In the genomic region with DNA sequence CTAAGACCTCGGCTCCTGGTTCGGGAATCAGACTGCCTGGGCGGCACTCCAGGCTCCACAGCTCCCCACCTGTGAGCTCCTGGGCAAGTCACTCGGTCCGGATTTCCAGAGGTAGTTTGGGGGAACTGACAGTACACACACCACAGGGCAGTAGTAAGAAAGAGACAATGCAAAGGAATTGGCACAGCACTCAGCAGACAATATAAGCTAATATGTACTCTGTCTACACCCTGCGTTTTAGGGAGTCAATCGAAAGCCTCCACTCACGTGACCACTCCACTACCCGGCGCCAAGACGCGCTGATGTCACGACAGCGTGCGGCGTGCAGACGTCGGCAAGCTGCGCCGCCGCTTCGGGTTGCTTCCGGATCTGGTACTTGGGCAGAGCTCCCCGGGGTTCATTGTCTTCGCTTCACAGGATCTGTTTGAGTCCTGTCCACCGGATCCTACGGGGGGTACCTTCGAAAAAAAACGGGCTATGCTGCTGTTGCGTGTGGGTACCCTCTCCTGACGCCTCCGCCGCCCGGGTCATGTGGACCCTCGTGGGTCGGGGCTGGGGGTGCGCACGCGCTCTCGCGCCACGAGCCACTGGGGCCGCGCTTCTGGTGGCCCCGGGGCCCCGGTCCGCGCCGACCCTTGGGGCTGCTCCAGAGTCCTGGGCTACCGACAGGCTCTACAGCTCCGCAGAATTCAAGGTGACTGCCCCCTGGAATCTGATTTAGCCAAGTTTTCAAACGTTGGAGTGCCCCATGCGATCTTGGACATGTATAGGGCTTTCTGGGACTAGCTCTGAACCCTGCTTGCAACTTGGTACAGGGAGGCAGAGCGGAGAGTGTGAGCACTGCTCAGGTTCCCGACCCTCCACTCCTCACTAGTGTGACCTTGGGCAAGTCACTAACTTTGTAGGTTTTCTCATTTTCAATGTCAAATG, we compare ENCODE assay signal across 8 cellular contexts. TPM values are rescaled to one million over a fixed set of nuclear protein-coding genes. Genes with fewer than 3 reads are reported as not detected.
DNase-seq lines count a peak whose midpoint lies in the region; ATAC-seq and TF ChIP-seq lines count a peak whose summit lies in the region.

A gene with protein sequence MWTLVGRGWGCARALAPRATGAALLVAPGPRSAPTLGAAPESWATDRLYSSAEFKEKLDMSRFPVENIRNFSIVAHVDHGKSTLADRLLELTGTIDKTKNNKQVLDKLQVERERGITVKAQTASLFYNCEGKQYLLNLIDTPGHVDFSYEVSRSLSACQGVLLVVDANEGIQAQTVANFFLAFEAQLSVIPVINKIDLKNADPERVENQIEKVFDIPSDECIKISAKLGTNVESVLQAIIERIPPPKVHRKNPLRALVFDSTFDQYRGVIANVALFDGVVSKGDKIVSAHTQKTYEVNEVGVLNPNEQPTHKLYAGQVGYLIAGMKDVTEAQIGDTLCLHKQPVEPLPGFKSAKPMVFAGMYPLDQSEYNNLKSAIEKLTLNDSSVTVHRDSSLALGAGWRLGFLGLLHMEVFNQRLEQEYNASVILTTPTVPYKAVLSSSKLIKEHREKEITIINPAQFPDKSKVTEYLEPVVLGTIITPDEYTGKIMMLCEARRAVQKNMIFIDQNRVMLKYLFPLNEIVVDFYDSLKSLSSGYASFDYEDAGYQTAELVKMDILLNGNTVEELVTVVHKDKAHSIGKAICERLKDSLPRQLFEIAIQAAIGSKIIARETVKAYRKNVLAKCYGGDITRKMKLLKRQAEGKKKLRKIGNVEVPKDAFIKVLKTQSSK (plus strand): TSS at position 327 of the 930 bp plus-strand sequence. CDS start 203 bp downstream, at position 530.

- H3K9me3 Mint-ChIP-seq in T-helper 2 cell treated with Interferon-gamma antibody and Interleukin-4, amounts not matched to agents 5 μg/mL and 100 μg/mL, for 36 hours, result no peaks in the 10 kb centered on the region

- peak in 1 of 3 experiments; percentile 4 for TF ChIP-seq CTCF in ascending aorta (IDR thresholded peaks at IDR 0.05)
- no peak for TF ChIP-seq CTCF in uterus (IDR thresholded peaks at IDR 0.05)

- peak within 1 kb of the TSS; percentile 93 for H3K27ac Mint-ChIP-seq in T-helper 2 cell treated with Interferon-gamma antibody and Interleukin-4, amounts not matched to agents 5 μg/mL and 100 μg/mL, for 36 hours

- ATAC-seq in GM18502 (IDR thresholded peaks at IDR 0.05; ENCODE audit: poor library complexity, unreplicated experiment), result peak; percentile 95
- peak; percentile 98 for ATAC-seq in HG02970 (IDR thresholded peaks at IDR 0.05; ENCODE audit: low FRiP score, unreplicated experiment)
- peak; percentile 99 for ATAC-seq in right cardiac atrium

- TF ChIP-seq POLR2A in uterus (IDR thresholded peaks at IDR 0.05), result peak in 1 of 2 donors; percentile 47

- H3K27me3 Mint-ChIP-seq in T-helper 2 cell treated with Interferon-gamma antibody and Interleukin-4, amounts not matched to agents 5 μg/mL and 100 μg/mL, for 36 hours (ENCODE audit: low read depth), result no peaks in the 10 kb centered on the region

- peak within 1 kb of the TSS; percentile 91 for H3K4me3 Mint-ChIP-seq in T-helper 2 cell treated with Interferon-gamma antibody and Interleukin-4, amounts not matched to agents 5 μg/mL and 100 μg/mL, for 36 hours

- H3K36me3 ChIP-seq in ascending aorta (peaks cover 0 to 12% of the 10 kb centered on the region in 2 donors), uterus (no peaks in the 10 kb centered on the region)

- peaks cover 9% of the 10 kb centered on the region for H3K36me3 Mint-ChIP-seq in T-helper 2 cell treated with Interferon-gamma antibody and Interleukin-4, amounts not matched to agents 5 μg/mL and 100 μg/mL, for 36 hours (ENCODE audit: low read depth)

- peaks cover 17% of the 10 kb centered on the region for H3K4me1 Mint-ChIP-seq in T-helper 2 cell treated with Interferon-gamma antibody and Interleukin-4, amounts not matched to agents 5 μg/mL and 100 μg/mL, for 36 hours (ENCODE audit: low read depth)

- H3K4me1 ChIP-seq in ascending aorta (peaks cover 0 to 10% of the 10 kb centered on the region in 2 donors), right cardiac atrium (ENCODE audit: control insufficient read depth, insufficient read depth, low read length) (no peaks in the 10 kb centered on the region), uterus (peaks cover 0 to 5% of the 10 kb centered on the region in 2 donors)

- no peaks in the 10 kb centered on the region for H3K9me3 ChIP-seq in ascending aorta
- no peaks in the 10 kb centered on the region for H3K9me3 ChIP-seq in right cardiac atrium (ENCODE audit: control insufficient read depth, low read length)
- H3K9me3 ChIP-seq in uterus, result no peaks in the 10 kb centered on the region

- WGBS in right cardiac atrium, result under 1% methylated on average over 55 of the region's 55 CpGs

- H3K27ac ChIP-seq in ascending aorta (peak within 1 kb of the TSS; percentile 88 to 93), right cardiac atrium (ENCODE audit: low read length) (peak within 1 kb of the TSS; percentile 92), uterus (peak within 1 kb of the TSS; percentile 83 to 84)

- DNase-seq in NCI-H1930 (lab: John Stamatoyannopoulos, UW), result peak; percentile 47 to 53
- peak; percentile 88 for DNase-seq in T-helper 2 cell treated with Interferon-gamma antibody and Interleukin-4, amounts not matched to agents 5 μg/mL and 100 μg/mL, for 36 hours (ENCODE audit: low spot score)
- DNase-seq in ascending aorta (ENCODE audit: low spot score in 2 of 2), result peak; percentile 67 to 94
- peak; percentile 92 to 96 (median 95) for DNase-seq in right cardiac atrium
- DNase-seq in pulmonary artery endothelial cell (ENCODE audit: low read depth, low spot score), result peak; percentile 68
- DNase-seq in uterus, result peak; percentile 82 to 86

- H3K4me3 ChIP-seq in ascending aorta (peak within 1 kb of the TSS; percentile 93 to 97), right cardiac atrium (ENCODE audit: low read length) (peak within 1 kb of the TSS; percentile 85), uterus (peak within 1 kb of the TSS; percentile 48 to 73)

- H3K27me3 ChIP-seq in ascending aorta, result no peaks in the 10 kb centered on the region
- no peaks in the 10 kb centered on the region for H3K27me3 ChIP-seq in right cardiac atrium (ENCODE audit: control insufficient read depth, insufficient read depth)
- no peaks in the 10 kb centered on the region for H3K27me3 ChIP-seq in uterus

- intact Hi-C loops in ascending aorta (cut with DNase I) (loop anchor here (2.0 to 5.0 kb wide), 2 partner anchors 48 to 231 kb away; a partner anchor contains a TSS), right cardiac atrium (cut with DNase I) (no loop called here), uterus (cut with DNase I; ENCODE audit: low total_unique reads) (no loop called here)

RNA-seq across cellular contexts. Expression of the gene that starts here (rescaled TPM):
- total RNA-seq in ascending aorta, result 14.5 TPM
- total RNA-seq in right cardiac atrium, result 10 to 100 TPM; 13.7 to 18.8 (median 16.9) TPM
- polyA plus RNA-seq in right cardiac atrium, result 13.5 TPM
- 11.8 and 14.2 TPM in 2 replicates for total RNA-seq in pulmonary artery endothelial cell
- 10 to 100 TPM in 3 of 4 donors, 1 to 10 TPM in 1; 3.8 to 32.3 (median 19.0) TPM for total RNA-seq in uterus

Comparison
In these comparisons a context has a peak if more than half of its experiments do, and no peak if none do; other contexts are left out.
1. Peak in every context shown above with its lines: DNase-seq, ATAC-seq, H3K4me3 ChIP-seq and H3K27ac ChIP-seq.